In the genomic region with DNA sequence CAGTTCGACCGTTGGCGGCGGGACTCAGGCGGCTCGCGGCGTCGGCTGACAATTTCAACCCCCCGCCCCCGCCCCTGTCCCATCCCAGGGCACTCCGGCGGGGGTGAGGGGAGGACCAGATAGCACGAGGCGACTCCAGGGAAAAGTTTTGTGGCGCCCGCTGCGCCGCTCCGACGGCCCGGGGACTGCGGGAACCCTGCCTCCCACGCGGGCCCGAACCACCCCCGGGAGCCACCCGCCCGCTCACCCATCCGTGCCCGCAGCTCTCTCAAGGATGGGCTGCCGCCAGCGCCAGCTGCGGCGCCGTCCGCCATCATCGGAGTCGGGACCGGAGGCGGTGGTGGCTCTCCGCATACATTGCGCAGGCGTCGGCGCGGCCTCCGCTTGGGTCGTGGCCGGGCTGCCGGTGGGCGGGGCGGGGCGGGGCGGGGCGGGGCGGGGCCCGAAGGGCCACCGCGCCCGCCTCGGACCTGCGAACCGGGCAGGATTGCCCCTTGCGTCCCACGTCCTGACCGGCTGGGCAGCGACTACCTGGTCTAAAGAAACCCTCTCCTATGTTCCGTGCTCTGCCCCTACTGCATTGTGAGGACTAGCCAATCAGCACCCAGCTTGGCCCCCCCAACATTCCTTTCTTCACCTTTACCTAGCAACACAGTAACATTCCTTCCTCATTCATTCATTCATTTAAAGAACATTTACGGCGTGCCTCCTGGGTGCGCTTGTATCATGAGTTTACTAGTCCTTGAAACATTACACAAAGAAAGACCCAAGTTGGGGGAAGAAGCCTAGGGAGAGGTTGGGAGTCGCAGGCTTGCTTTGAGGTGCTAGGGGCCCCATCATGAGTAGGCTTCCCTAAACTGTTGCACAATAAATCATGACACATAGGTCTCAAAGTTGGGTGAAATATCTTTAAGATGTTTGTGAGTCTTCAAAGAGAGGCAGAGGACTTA, we compare ENCODE assay signal across 8 cellular contexts. TPM values are rescaled to one million over a fixed set of nuclear protein-coding genes. Genes with fewer than 3 reads are reported as not detected.
A peak's percentile ranks its signal among the peaks of the same experiment; 100 is the strongest.
DNase-seq lines count a peak whose midpoint lies in the region; ATAC-seq and TF ChIP-seq lines count a peak whose summit lies in the region.

A gene with protein sequence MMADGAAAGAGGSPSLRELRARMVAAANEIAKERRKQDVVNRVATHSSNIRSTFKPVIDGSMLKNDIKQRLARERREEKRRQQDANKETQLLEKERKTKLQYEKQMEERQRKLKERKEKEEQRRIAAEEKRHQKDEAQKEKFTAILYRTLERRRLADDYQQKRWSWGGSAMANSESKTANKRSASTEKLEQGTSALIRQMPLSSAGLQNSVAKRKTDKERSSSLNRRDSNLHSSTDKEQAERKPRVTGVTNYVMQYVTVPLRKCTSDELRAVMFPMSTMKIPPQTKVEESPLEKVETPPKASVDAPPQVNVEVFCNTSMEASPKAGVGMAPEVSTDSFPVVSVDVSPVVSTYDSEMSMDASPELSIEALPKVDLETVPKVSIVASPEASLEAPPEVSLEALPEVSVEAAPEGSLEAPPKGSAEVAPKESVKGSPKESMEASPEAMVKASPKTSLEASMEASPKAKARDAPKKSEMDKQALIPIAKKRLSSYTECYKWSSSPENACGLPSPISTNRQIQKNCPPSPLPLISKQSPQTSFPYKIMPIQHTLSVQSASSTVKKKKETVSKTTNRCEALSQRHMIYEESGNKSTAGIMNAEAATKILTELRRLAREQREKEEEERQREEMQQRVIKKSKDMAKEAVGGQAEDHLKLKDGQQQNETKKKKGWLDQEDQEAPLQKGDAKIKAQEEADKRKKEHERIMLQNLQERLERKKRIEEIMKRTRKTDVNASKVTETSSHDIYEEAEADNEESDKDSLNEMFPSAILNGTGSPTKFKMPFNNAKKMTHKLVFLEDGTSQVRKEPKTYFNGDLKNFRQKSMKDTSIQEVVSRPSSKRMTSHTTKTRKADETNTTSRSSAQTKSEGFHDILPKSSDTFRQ (minus strand): TSS at position 359 of the 950 bp plus-strand sequence. CDS start 42 bp downstream, at position 317.

- peak within 1 kb of the TSS; percentile 76 for H3K4me2 ChIP-seq in hepatocyte

- TF ChIP-seq CTCF in hepatocyte (IDR thresholded peaks at IDR 0.05; ENCODE audit: poor library complexity) (no peak), gastrocnemius medialis (IDR thresholded peaks at IDR 0.05 in 4 of 5, conservative IDR thresholded peaks at IDR 0.05 in 1 of 5) (no peak)

- H3K4me1 Mint-ChIP-seq in T-helper 1 cell treated with Interleukin-12 subunit alpha and Interleukin-12 subunit beta and Interleukin-4 antibody, amounts not matched to agents 30 μg/mL and 1 μg/mL, for 36 hours (ENCODE audit: low read depth) = peaks cover 5% of the 10 kb centered on the region

- H3K27ac Mint-ChIP-seq in T-helper 1 cell treated with Interleukin-12 subunit alpha and Interleukin-12 subunit beta and Interleukin-4 antibody, amounts not matched to agents 30 μg/mL and 1 μg/mL, for 36 hours = peak within 1 kb of the TSS; percentile 90

- peaks cover 4% of the 10 kb centered on the region for H3K27me3 Mint-ChIP-seq in T-helper 1 cell treated with Interleukin-12 subunit alpha and Interleukin-12 subunit beta and Interleukin-4 antibody, amounts not matched to agents 30 μg/mL and 1 μg/mL, for 36 hours (ENCODE audit: low read depth)

- H3K27me3 ChIP-seq in hepatocyte (no peaks in the 10 kb centered on the region), gastrocnemius medialis (no peaks in the 10 kb centered on the region)

- peak; percentile 40 to 48 for TF ChIP-seq POLR2A in gastrocnemius medialis (IDR thresholded peaks at IDR 0.05)

- H3K36me3 Mint-ChIP-seq in T-helper 1 cell treated with Interleukin-12 subunit alpha and Interleukin-12 subunit beta and Interleukin-4 antibody, amounts not matched to agents 30 μg/mL and 1 μg/mL, for 36 hours (ENCODE audit: low read depth) = no peaks in the 10 kb centered on the region

- 41% methylated on average over 44 of the region's 73 CpGs for WGBS in hepatocyte (ENCODE audit: low lambda C conversion rate, missing lambda C conversion rate)

- H3K79me2 ChIP-seq in hepatocyte = no peaks in the 10 kb centered on the region

- DNase-seq in Daoy (ENCODE audit: low read depth) (peak; percentile 70), anterior cingulate cortex (lab: John Stamatoyannopoulos, UW) (peak in 38 of 58 donors; percentile 0 to 49 (median 11)), hepatocyte (ENCODE audit: low spot score) (peak; percentile 78), gastrocnemius medialis (peak; percentile 34 to 46), NCI-H2029 (lab: John Stamatoyannopoulos, UW) (no peak)

- peak; percentile 76 for ATAC-seq in GM21576 (IDR thresholded peaks at IDR 0.05; ENCODE audit: unreplicated experiment)
- ATAC-seq in gastrocnemius medialis = peak; percentile 76 to 85

- peak within 1 kb of the TSS; percentile 78 for H2AFZ ChIP-seq in hepatocyte

- no peaks in the 10 kb centered on the region for H3K4me1 ChIP-seq in hepatocyte (ENCODE audit: insufficient read depth)
- no peaks in the 10 kb centered on the region for H3K4me1 ChIP-seq in gastrocnemius medialis

- peak within 1 kb of the TSS; percentile 92 for H3K4me3 Mint-ChIP-seq in T-helper 1 cell treated with Interleukin-12 subunit alpha and Interleukin-12 subunit beta and Interleukin-4 antibody, amounts not matched to agents 30 μg/mL and 1 μg/mL, for 36 hours

- no peak for TF ChIP-seq RAD21 in Ishikawa (IDR thresholded peaks at IDR 0.05; ENCODE audit: low read depth)

- H3K4me3 ChIP-seq in hepatocyte (peak within 1 kb of the TSS; percentile 55), gastrocnemius medialis (peak within 1 kb of the TSS; percentile 70 to 86 (median 71))

- no peak for TF ChIP-seq EP300 in Ishikawa (IDR thresholded peaks at IDR 0.05; ENCODE audit: borderline replicate concordance)

- no peaks in the 10 kb centered on the region for H3K9me2 ChIP-seq in hepatocyte (replicated peaks; ENCODE audit: insufficient read depth)

- in situ Hi-C loops in gastrocnemius medialis (cut with MboI; ENCODE audit: low sequenced_read_pairs in 4 of 4) = loop anchor here in 2 of 4 donors (25.0 kb wide), 3 partner anchors 89 to 239 kb away; no protein-coding TSS in a partner anchor

- no peaks in the 10 kb centered on the region for H3K9me3 Mint-ChIP-seq in T-helper 1 cell treated with Interleukin-12 subunit alpha and Interleukin-12 subunit beta and Interleukin-4 antibody, amounts not matched to agents 30 μg/mL and 1 μg/mL, for 36 hours

- no peaks in the 10 kb centered on the region for H4K20me1 ChIP-seq in hepatocyte (ENCODE audit: insufficient read depth, poor library complexity, severe bottlenecking)

- H3K36me3 ChIP-seq in hepatocyte (replicated peaks; ENCODE audit: insufficient read depth, low read depth) (no peaks in the 10 kb centered on the region), gastrocnemius medialis (no peaks in the 10 kb centered on the region)

- H3K27ac ChIP-seq in hepatocyte = no peak within 1 kb of the TSS
- peak within 1 kb of the TSS; percentile 67 to 80 (median 78) for H3K27ac ChIP-seq in gastrocnemius medialis

- intact Hi-C loops in gastrocnemius medialis (cut with DNase I; ENCODE audit: low total_unique reads) = loop anchor here (2.0 to 5.0 kb wide), 3 partner anchors 39 to 245 kb away; a partner anchor contains a TSS

- H3K9me3 ChIP-seq in hepatocyte (ENCODE audit: low read depth) = no peaks in the 10 kb centered on the region
- H3K9me3 ChIP-seq in gastrocnemius medialis = no peaks in the 10 kb centered on the region

TF ChIP-seq in Ishikawa, 13 proteins besides CTCF, POLR2A, EP300 and RAD21 (continues in another document):
- TF ChIP-seq NFIC (IDR thresholded peaks at IDR 0.05) (no peak), TCF12 (IDR thresholded peaks at IDR 0.05; ENCODE audit: low read depth) (no peak), FOXM1 (IDR thresholded peaks at IDR 0.05; ENCODE audit: borderline replicate concordance, low read depth) (no peak), EGR1 (IDR thresholded peaks at IDR 0.05) (no peak), TAF1 (IDR thresholded peaks at IDR 0.05; ENCODE audit: low read depth) (peak; percentile 41; the same call in 1 of the 2 replicates)
- TF ChIP-seq, protein P1, sequence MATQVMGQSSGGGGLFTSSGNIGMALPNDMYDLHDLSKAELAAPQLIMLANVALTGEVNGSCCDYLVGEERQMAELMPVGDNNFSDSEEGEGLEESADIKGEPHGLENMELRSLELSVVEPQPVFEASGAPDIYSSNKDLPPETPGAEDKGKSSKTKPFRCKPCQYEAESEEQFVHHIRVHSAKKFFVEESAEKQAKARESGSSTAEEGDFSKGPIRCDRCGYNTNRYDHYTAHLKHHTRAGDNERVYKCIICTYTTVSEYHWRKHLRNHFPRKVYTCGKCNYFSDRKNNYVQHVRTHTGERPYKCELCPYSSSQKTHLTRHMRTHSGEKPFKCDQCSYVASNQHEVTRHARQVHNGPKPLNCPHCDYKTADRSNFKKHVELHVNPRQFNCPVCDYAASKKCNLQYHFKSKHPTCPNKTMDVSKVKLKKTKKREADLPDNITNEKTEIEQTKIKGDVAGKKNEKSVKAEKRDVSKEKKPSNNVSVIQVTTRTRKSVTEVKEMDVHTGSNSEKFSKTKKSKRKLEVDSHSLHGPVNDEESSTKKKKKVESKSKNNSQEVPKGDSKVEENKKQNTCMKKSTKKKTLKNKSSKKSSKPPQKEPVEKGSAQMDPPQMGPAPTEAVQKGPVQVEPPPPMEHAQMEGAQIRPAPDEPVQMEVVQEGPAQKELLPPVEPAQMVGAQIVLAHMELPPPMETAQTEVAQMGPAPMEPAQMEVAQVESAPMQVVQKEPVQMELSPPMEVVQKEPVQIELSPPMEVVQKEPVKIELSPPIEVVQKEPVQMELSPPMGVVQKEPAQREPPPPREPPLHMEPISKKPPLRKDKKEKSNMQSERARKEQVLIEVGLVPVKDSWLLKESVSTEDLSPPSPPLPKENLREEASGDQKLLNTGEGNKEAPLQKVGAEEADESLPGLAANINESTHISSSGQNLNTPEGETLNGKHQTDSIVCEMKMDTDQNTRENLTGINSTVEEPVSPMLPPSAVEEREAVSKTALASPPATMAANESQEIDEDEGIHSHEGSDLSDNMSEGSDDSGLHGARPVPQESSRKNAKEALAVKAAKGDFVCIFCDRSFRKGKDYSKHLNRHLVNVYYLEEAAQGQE (IDR thresholded peaks at IDR 0.05; ENCODE audit: low read depth) = no peak
- TF ChIP-seq, protein P2, sequence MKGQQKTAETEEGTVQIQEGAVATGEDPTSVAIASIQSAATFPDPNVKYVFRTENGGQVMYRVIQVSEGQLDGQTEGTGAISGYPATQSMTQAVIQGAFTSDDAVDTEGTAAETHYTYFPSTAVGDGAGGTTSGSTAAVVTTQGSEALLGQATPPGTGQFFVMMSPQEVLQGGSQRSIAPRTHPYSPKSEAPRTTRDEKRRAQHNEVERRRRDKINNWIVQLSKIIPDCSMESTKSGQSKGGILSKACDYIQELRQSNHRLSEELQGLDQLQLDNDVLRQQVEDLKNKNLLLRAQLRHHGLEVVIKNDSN (IDR thresholded peaks at IDR 0.05) = no peak
- TF ChIP-seq, protein P3, sequence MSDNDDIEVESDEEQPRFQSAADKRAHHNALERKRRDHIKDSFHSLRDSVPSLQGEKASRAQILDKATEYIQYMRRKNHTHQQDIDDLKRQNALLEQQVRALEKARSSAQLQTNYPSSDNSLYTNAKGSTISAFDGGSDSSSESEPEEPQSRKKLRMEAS (IDR thresholded peaks at IDR 0.05) = no peak

RNA-seq across cellular contexts. Expression of the gene that starts here (rescaled TPM):
- 14.1 and 17.7 TPM in 2 replicates for total RNA-seq in Daoy (2014; rRNA removed; shearing (Covaris generic))
- total RNA-seq in hepatocyte = 3.9 and 6.9 TPM in 2 replicates
- polyA plus RNA-seq in hepatocyte = 6.1 and 6.8 TPM in 2 replicates
- 10 to 100 TPM; 10.5 to 26.1 (median 13.9) TPM for total RNA-seq in gastrocnemius medialis
